In the genomic region with DNA sequence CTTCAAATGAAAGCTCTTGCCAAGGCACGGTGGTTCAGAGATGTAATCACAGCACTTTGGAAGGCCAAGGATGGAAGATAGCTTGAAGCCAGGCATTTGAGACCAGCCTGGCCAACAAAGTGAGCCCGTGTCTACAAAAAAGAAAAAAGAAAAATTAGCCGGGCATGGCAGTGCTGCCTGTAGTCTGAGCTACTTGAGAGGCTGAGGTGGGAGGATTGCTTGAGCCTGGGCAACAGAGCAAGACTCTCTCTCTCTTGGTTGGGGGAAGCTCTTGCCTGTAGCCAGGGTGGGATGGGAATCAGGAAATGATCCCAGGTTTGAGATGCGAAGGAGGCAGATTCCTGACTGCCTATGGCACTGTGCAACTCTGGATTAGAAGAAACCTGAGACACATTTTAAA, we compare ENCODE assay signal across 22 cellular contexts.
"Had no signal": no experiment of that assay in that cellular context is flagged by ENCODE, and none has a peak within 500 bp of the region (broad histone marks: within the 10 kb centered on the region; RNA-seq: fewer than 3 reads in every experiment).

No MANE protein-coding gene starts in this region.

- H3K27me3 ChIP-seq: ascending aorta, body of pancreas had no signal

- ATAC-seq: activated CD8-positive, alpha-beta T cell treated with anti-CD3 and anti-CD28 coated beads, Interleukin-2, amount 10 ng/mL, durations not matched to agents 7 days and 5 days; activated naive CD8-positive, alpha-beta T cell treated with anti-CD3 and anti-CD28 coated beads, Interleukin-2, amount 50 U/mL, for 24 hours; body of pancreas; PC-3; WTC11 had no signal

- DNase-seq: activated CD4-positive, alpha-beta T cell treated with anti-CD3 and anti-CD28 coated beads for 48 hours; activated CD4-positive, alpha-beta T cell treated with anti-CD3 and anti-CD28 coated beads, Interleukin-2, amount 50 U/mL, for 4 hours; activated CD4-positive, CD25-positive, alpha-beta regulatory T cell treated with anti-CD3 and anti-CD28 coated beads, Interleukin-2, amount 50 U/mL, for 72 hours; activated CD8-positive, alpha-beta memory T cell treated with anti-CD3 and anti-CD28 coated beads, Interleukin-2, amount 50 U/mL, for 48 hours; activated CD8-positive, alpha-beta T cell treated with anti-CD3 and anti-CD28 coated beads, Interleukin-2, amount 10 ng/mL, durations not matched to agents 7 days and 5 days; activated naive CD8-positive, alpha-beta T cell treated with anti-CD3 and anti-CD28 coated beads, Interleukin-2, amount 50 U/mL, for 24 hours; activated T-cell treated with anti-CD3 and anti-CD28 coated beads, Interleukin-2, amount 50 U/mL, for 1 hour; amniotic stem cell; body of pancreas; central memory CD4-positive, alpha-beta T cell; Kasumi-1; NCI-H1105 treated with DMSO at 0.1 percent for 48 hours; NCI-H2081; NCI-H446; NCI-H524; PC-3; SHP77; T-helper 9 cell had no signal

- H3K36me3 Mint-ChIP-seq: activated naive CD4-positive, alpha-beta T cell treated with anti-CD3 and anti-CD28 coated beads, Interleukin-2, amount 50 U/mL, for 24 hours; WTC11 had no signal

- H3K4me3 ChIP-seq: ascending aorta, body of pancreas had no signal

- H3K27ac ChIP-seq: ascending aorta, body of pancreas had no signal

- H3K27ac Mint-ChIP-seq: activated CD8-positive, alpha-beta T cell treated with anti-CD3 and anti-CD28 coated beads, Interleukin-2, amount 10 ng/mL, durations not matched to agents 7 days and 5 days; activated naive CD8-positive, alpha-beta T cell treated with anti-CD3 and anti-CD28 coated beads, Interleukin-2, amount 50 U/mL, for 24 hours; T-helper 1 cell treated with Interleukin-12 subunit alpha and Interleukin-12 subunit beta and Interleukin-4 antibody, amounts not matched to agents 30 μg/mL and 1 μg/mL, for 36 hours; WTC11 had no signal

- H3K9me3 Mint-ChIP-seq: activated naive CD4-positive, alpha-beta T cell treated with anti-CD3 and anti-CD28 coated beads, Interleukin-2, amount 50 U/mL, for 24 hours; activated naive CD8-positive, alpha-beta T cell treated with anti-CD3 and anti-CD28 coated beads, Interleukin-2, amount 50 U/mL, for 24 hours; T-helper 1 cell treated with Interleukin-12 subunit alpha and Interleukin-12 subunit beta and Interleukin-4 antibody, amounts not matched to agents 30 μg/mL and 1 μg/mL, for 36 hours; WTC11 had no signal

- H3K9me3 ChIP-seq: ascending aorta, body of pancreas had no signal
